Comparison of ENCODE assay signal across 9 cellular contexts in genomic region chr1:208086116-208086515, GRCh38.
DNase-seq lines count a peak whose midpoint lies in the region; ATAC-seq lines count a peak whose summit lies in the region.
"Had no signal": no experiment of that assay in that cellular context is flagged by ENCODE, and none has a peak within 500 bp of the region (broad histone marks: within the 10 kb centered on the region; RNA-seq: fewer than 3 reads in every experiment).

No MANE protein-coding gene starts in this region.

- H3K4me3 ChIP-seq in mesodermal cell (ENCODE audit: extremely low read depth, insufficient read depth, low read length, poor library complexity, severe bottlenecking) = no peak overlapping the region

- H3K27ac ChIP-seq in mesodermal cell (ENCODE audit: low read depth, low read length, severe bottlenecking) = peak overlapping the region; percentile 37

- H3K27ac Mint-ChIP-seq in stimulated activated naive CD8-positive, alpha-beta T cell treated with anti-CD3 and anti-CD28 coated beads, Interleukin-15, Interleukin-2, amounts not matched to agents 100 ng/mL and 50 ng/mL, for 24 hours = peak overlapping the region; percentile 88

- no peaks in the 10 kb centered on the region for H3K9me3 ChIP-seq in mesodermal cell (ENCODE audit: control insufficient read depth, low read length)

- WGBS in mesodermal cell (ENCODE audit: insufficient coverage in 2 of 2), 2 experiments = 83% methylated on average over 1 of the region's 2 CpGs; no CpG with 5 or more reads in 1 of the 2 experiments

- no peak for ATAC-seq in stimulated activated naive CD8-positive, alpha-beta T cell treated with anti-CD3 and anti-CD28 coated beads, Interleukin-15, Interleukin-2, amounts not matched to agents 100 U/mL and 50 U/mL, for 24 hours
- ATAC-seq in HG03025 (IDR thresholded peaks at IDR 0.05; ENCODE audit: low FRiP score, unreplicated experiment) (no peak), GM21423 (IDR thresholded peaks at IDR 0.05; ENCODE audit: unreplicated experiment) (no peak)

- H3K4me3 Mint-ChIP-seq in stimulated activated naive CD8-positive, alpha-beta T cell treated with anti-CD3 and anti-CD28 coated beads, Interleukin-15, Interleukin-2, amounts not matched to agents 100 ng/mL and 50 ng/mL, for 24 hours = peak overlapping the region; percentile 78

- no peak for DNase-seq in stimulated activated naive CD8-positive, alpha-beta T cell treated with anti-CD3 and anti-CD28 coated beads, Interleukin-15, Interleukin-2, amounts not matched to agents 100 U/mL and 50 U/mL, for 24 hours
- DNase-seq in astrocyte of the hippocampus (ENCODE audit: low read depth, low spot score) (peak; percentile 56), NCI-H510A (lab: John Stamatoyannopoulos, UW) (no peak), pons (ENCODE audit: low spot score) (no peak)
- DNase-seq: NCI-H187 treated with DMSO at 0.1 percent for 48 hours had no signal

- peaks cover 17% of the 10 kb centered on the region for H3K4me1 ChIP-seq in mesodermal cell (ENCODE audit: control insufficient read depth, insufficient read depth, low read length, poor library complexity, severe bottlenecking)

- H3K36me3 Mint-ChIP-seq in stimulated activated naive CD8-positive, alpha-beta T cell treated with anti-CD3 and anti-CD28 coated beads, Interleukin-15, Interleukin-2, amounts not matched to agents 100 ng/mL and 50 ng/mL, for 24 hours (ENCODE audit: low read depth) = no peaks in the 10 kb centered on the region

- H3K27me3 Mint-ChIP-seq in stimulated activated naive CD8-positive, alpha-beta T cell treated with anti-CD3 and anti-CD28 coated beads, Interleukin-15, Interleukin-2, amounts not matched to agents 100 ng/mL and 50 ng/mL, for 24 hours = no peaks in the 10 kb centered on the region

- H3K4me1 Mint-ChIP-seq in stimulated activated naive CD8-positive, alpha-beta T cell treated with anti-CD3 and anti-CD28 coated beads, Interleukin-15, Interleukin-2, amounts not matched to agents 100 ng/mL and 50 ng/mL, for 24 hours (ENCODE audit: low read depth) = peaks cover 16% of the 10 kb centered on the region

- peaks cover 73% of the 10 kb centered on the region for H3K36me3 ChIP-seq in mesodermal cell (ENCODE audit: control insufficient read depth, insufficient read depth, low read length)

- no peaks in the 10 kb centered on the region for H3K9me3 Mint-ChIP-seq in stimulated activated naive CD8-positive, alpha-beta T cell treated with anti-CD3 and anti-CD28 coated beads, Interleukin-15, Interleukin-2, amounts not matched to agents 100 ng/mL and 50 ng/mL, for 24 hours
